ENCODE assay signal across 20 cellular contexts in genomic region chr15:65056106-65056505, GRCh38. TPM values are rescaled to one million over a fixed set of nuclear protein-coding genes. Genes with fewer than 3 reads are reported as not detected.
"Had no signal": no experiment of that assay in that cellular context is flagged by ENCODE, and none has a peak within 500 bp of the region (broad histone marks: within the 10 kb centered on the region; RNA-seq: fewer than 3 reads in every experiment).

No MANE protein-coding gene starts in this region.

- H3K4me3 Mint-ChIP-seq: activated naive CD4-positive, alpha-beta T cell treated with anti-CD3 and anti-CD28 coated beads, Interleukin-2, amount 10 ng/mL, durations not matched to agents 7 days and 5 days; activated T-helper 17 cell treated with anti-CD3 and anti-CD28 coated beads, Interleukin-2, amount 50 U/mL, for 72 hours; naive thymus-derived CD8-positive, alpha-beta T cell; stimulated activated memory B cell treated with anti-CD40 and anti-IgM and Interleukin-4, amounts not matched to agents 10 μg/mL and 1 μg/mL and 100 μg/mL, for 72 hours; T-helper 17 cell had no signal

- H3K27me3 Mint-ChIP-seq: activated T-helper 17 cell treated with anti-CD3 and anti-CD28 coated beads, Interleukin-2, amount 50 U/mL, for 72 hours had no signal

- DNase-seq: activated CD4-positive, alpha-beta T cell treated with anti-CD3 and anti-CD28 coated beads, Interleukin-2, amount 50 U/mL, for 1 hour; activated CD4-positive, CD25-positive, alpha-beta regulatory T cell; activated naive CD4-positive, alpha-beta T cell treated with anti-CD3 and anti-CD28 coated beads, Interleukin-2, amount 10 ng/mL, durations not matched to agents 7 days and 5 days; activated T-cell treated with anti-CD3 and anti-CD28 coated beads for 4 hours; central memory CD4-positive, alpha-beta T cell; effector memory CD4-positive, alpha-beta T cell; mucosa of descending colon; naive thymus-derived CD8-positive, alpha-beta T cell; right lobe of liver; spleen; stimulated activated CD4-positive, alpha-beta T cell treated with anti-CD3 and anti-CD28 coated beads, Interleukin-1b, Interleukin-23, amount 100 ng/mL, for 48 hours; T-helper 17 cell; upper lobe of left lung had no signal

- ATAC-seq: activated T-helper 17 cell treated with anti-CD3 and anti-CD28 coated beads, Interleukin-2, amount 50 U/mL, for 72 hours; mucosa of descending colon; naive thymus-derived CD8-positive, alpha-beta T cell; stimulated activated memory B cell treated with anti-CD40 and anti-IgM and Interleukin-4, amounts not matched to agents 10 μg/mL and 1 μg/mL and 100 μg/mL, for 72 hours; T-helper 17 cell had no signal

- H3K9me3 ChIP-seq: mucosa of descending colon, right lobe of liver, spleen, upper lobe of left lung had no signal

- H3K27ac Mint-ChIP-seq: activated naive CD4-positive, alpha-beta T cell treated with anti-CD3 and anti-CD28 coated beads, Interleukin-2, amount 10 ng/mL, durations not matched to agents 7 days and 5 days; activated T-helper 17 cell treated with anti-CD3 and anti-CD28 coated beads, Interleukin-2, amount 50 U/mL, for 72 hours; stimulated activated memory B cell treated with anti-CD40 and anti-IgM and Interleukin-4, amounts not matched to agents 10 μg/mL and 1 μg/mL and 100 μg/mL, for 72 hours; T-helper 17 cell had no signal

- H3K4me3 ChIP-seq: lung, mucosa of descending colon, right lobe of liver, spleen, upper lobe of left lung had no signal

- H3K27me3 ChIP-seq: right lobe of liver, spleen, upper lobe of left lung had no signal

- H3K36me3 Mint-ChIP-seq: activated naive CD4-positive, alpha-beta T cell treated with anti-CD3 and anti-CD28 coated beads, Interleukin-2, amount 10 ng/mL, durations not matched to agents 7 days and 5 days; naive thymus-derived CD8-positive, alpha-beta T cell; stimulated activated memory B cell treated with anti-CD40 and anti-IgM and Interleukin-4, amounts not matched to agents 10 μg/mL and 1 μg/mL and 100 μg/mL, for 72 hours had no signal

- H3K9me3 Mint-ChIP-seq: activated naive CD4-positive, alpha-beta T cell treated with anti-CD3 and anti-CD28 coated beads, Interleukin-2, amount 10 ng/mL, durations not matched to agents 7 days and 5 days; activated T-helper 17 cell treated with anti-CD3 and anti-CD28 coated beads, Interleukin-2, amount 50 U/mL, for 72 hours; naive thymus-derived CD8-positive, alpha-beta T cell; stimulated activated memory B cell treated with anti-CD40 and anti-IgM and Interleukin-4, amounts not matched to agents 10 μg/mL and 1 μg/mL and 100 μg/mL, for 72 hours had no signal

- H3K4me1 Mint-ChIP-seq: activated T-helper 17 cell treated with anti-CD3 and anti-CD28 coated beads, Interleukin-2, amount 50 U/mL, for 72 hours; T-helper 17 cell had no signal

- H3K36me3 ChIP-seq: right lobe of liver had no signal

RNA-seq across cellular contexts. Expression of gene SLC51B, which starts 10.9 kb away (rescaled TPM):
- total RNA-seq: activated CD8-positive, alpha-beta memory T cell treated with anti-CD3 and anti-CD28 coated beads for 36 hours; activated T-helper 17 cell treated with anti-CD3 and anti-CD28 coated beads, Interleukin-2, amount 50 U/mL, for 72 hours; epithelial cell of proximal tubule; naive thymus-derived CD8-positive, alpha-beta T cell; posterior vena cava; spleen; subcutaneous adipose tissue; T-helper 17 cell had no signal

RNA-seq across cellular contexts. Expression of gene RASL12, which starts 11.7 kb away (rescaled TPM):
- total RNA-seq: activated CD8-positive, alpha-beta memory T cell treated with anti-CD3 and anti-CD28 coated beads for 36 hours; activated T-helper 17 cell treated with anti-CD3 and anti-CD28 coated beads, Interleukin-2, amount 50 U/mL, for 72 hours; epithelial cell of proximal tubule; naive thymus-derived CD8-positive, alpha-beta T cell; T-helper 17 cell had no signal

RNA-seq across cellular contexts. Expression of gene KBTBD13, which starts 20.4 kb away (rescaled TPM):
- total RNA-seq: activated CD8-positive, alpha-beta memory T cell treated with anti-CD3 and anti-CD28 coated beads for 36 hours; activated T-helper 17 cell treated with anti-CD3 and anti-CD28 coated beads, Interleukin-2, amount 50 U/mL, for 72 hours; epithelial cell of proximal tubule; naive thymus-derived CD8-positive, alpha-beta T cell; right lobe of liver; spleen; subcutaneous adipose tissue; T-helper 17 cell; upper lobe of left lung had no signal
